Comparison of ENCODE assay signal across 10 cellular contexts in the genomic region with DNA sequence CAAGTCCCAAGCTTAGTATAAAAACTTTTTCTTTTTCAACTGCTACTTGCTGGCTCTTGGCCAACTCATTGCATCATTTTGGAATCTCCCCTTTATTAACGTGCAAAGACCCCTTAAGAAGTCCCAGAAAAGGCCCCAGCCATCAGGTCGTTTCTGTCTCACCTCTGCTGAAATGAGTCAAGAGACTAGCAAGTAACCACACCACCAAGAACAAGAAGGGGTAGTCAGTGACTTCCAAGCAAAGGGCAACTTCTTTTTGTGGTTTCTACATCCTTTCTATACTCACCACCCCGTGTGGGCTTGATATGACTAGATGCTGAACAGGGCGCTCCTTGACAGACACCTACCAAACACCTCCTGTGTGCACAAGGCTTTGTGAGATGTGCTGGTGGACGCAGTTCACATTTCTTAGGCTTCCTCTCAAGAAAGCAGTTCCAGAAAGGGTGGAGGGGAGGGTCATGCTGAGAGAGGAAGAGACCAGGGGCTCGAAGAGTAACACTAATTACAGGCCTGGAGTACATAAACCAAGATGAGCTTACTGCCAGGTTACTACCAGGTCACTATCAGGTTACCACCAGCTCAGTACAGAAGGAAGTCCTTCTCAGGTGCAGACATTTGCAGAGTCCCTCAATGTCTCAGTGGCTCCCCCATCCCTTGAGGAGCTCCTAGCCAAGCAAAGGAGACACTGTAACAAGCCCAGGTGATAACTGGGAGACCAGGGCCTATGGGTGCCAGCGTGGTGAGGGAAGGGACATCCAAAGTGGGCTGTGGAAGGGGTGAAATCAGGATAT. TPM values are rescaled to one million over a fixed set of nuclear protein-coding genes. Genes with fewer than 3 reads are reported as not detected.
DNase-seq lines count a peak whose midpoint lies in the region; ATAC-seq and TF ChIP-seq lines count a peak whose summit lies in the region.
"Had no signal": no experiment of that assay in that cellular context is flagged by ENCODE, and none has a peak within 500 bp of the region (broad histone marks: within the 10 kb centered on the region; RNA-seq: fewer than 3 reads in every experiment).

No MANE protein-coding gene starts in this region.

- peak; percentile 85 for ATAC-seq in HG03139 (IDR thresholded peaks at IDR 0.05; ENCODE audit: unreplicated experiment)

- no peaks in the 10 kb centered on the region for H3K36me3 Mint-ChIP-seq in stimulated activated naive CD8-positive, alpha-beta T cell treated with anti-CD3 and anti-CD28 coated beads, Interleukin-15, Interleukin-2, amounts not matched to agents 100 ng/mL and 50 ng/mL, for 24 hours (ENCODE audit: low read depth)

- H3K9me3 ChIP-seq in sigmoid colon (no peaks in the 10 kb centered on the region), vagina (no peaks in the 10 kb centered on the region)

- TF ChIP-seq POLR2A in sigmoid colon (IDR thresholded peaks at IDR 0.05): no peak
- no peak for TF ChIP-seq POLR2A in vagina (IDR thresholded peaks at IDR 0.05)

- no peaks in the 10 kb centered on the region for H3K27me3 ChIP-seq in sigmoid colon
- no peaks in the 10 kb centered on the region for H3K27me3 ChIP-seq in vagina

- no peak overlapping the region for H3K4me3 ChIP-seq in sigmoid colon
- no peak overlapping the region for H3K4me3 ChIP-seq in vagina

- peaks cover 72% of the 10 kb centered on the region for H3K4me1 Mint-ChIP-seq in stimulated activated naive CD8-positive, alpha-beta T cell treated with anti-CD3 and anti-CD28 coated beads, Interleukin-15, Interleukin-2, amounts not matched to agents 100 ng/mL and 50 ng/mL, for 24 hours (ENCODE audit: low read depth)
- H3K4me1 Mint-ChIP-seq: nephron had no signal

- peak overlapping the region; percentile 92 for H3K27ac Mint-ChIP-seq in stimulated activated naive CD8-positive, alpha-beta T cell treated with anti-CD3 and anti-CD28 coated beads, Interleukin-15, Interleukin-2, amounts not matched to agents 100 ng/mL and 50 ng/mL, for 24 hours
- H3K27ac Mint-ChIP-seq: nephron had no signal

- intact Hi-C loops in sigmoid colon (cut with DNase I) (no loop called here), vagina (cut with DNase I) (no loop called here)

- peak overlapping the region; percentile 18 for H3K4me3 Mint-ChIP-seq in stimulated activated naive CD8-positive, alpha-beta T cell treated with anti-CD3 and anti-CD28 coated beads, Interleukin-15, Interleukin-2, amounts not matched to agents 100 ng/mL and 50 ng/mL, for 24 hours
- H3K4me3 Mint-ChIP-seq: nephron had no signal

- TF ChIP-seq EP300 in sigmoid colon (IDR thresholded peaks at IDR 0.05): no peak

- peaks cover 3% of the 10 kb centered on the region for H3K9me3 Mint-ChIP-seq in stimulated activated naive CD8-positive, alpha-beta T cell treated with anti-CD3 and anti-CD28 coated beads, Interleukin-15, Interleukin-2, amounts not matched to agents 100 ng/mL and 50 ng/mL, for 24 hours

- no peak for TF ChIP-seq CTCF in sigmoid colon (IDR thresholded peaks at IDR 0.05)
- no peak for TF ChIP-seq CTCF in vagina (IDR thresholded peaks at IDR 0.05)

- H3K4me1 ChIP-seq in sigmoid colon (no peaks in the 10 kb centered on the region), vagina (no peaks in the 10 kb centered on the region)

- DNase-seq in activated T-cell treated with anti-CD3 and anti-CD28 coated beads for 24 hours (ENCODE audit: low read depth) (peak; percentile 35), sigmoid colon (no peak), vagina (ENCODE audit: extremely low spot score in 2 of 2) (no peak), NCI-H2107 treated with DMSO at 0.1 percent for 48 hours (lab: John Stamatoyannopoulos, UW; ENCODE audit: unreplicated experiment) (no peak)
- no peak for DNase-seq in activated T-cell treated with anti-CD3 and anti-CD28 coated beads, Interleukin-2, amount 50 U/mL, for 1 hour
- peak; percentile 48 for DNase-seq in activated CD8-positive, alpha-beta memory T cell treated with anti-CD3 and anti-CD28 coated beads, Interleukin-2, amount 50 U/mL, for 4 hours
- DNase-seq: NCI-H1436 treated with DMSO at 0.1 percent for 48 hours had no signal

- H3K27me3 Mint-ChIP-seq in stimulated activated naive CD8-positive, alpha-beta T cell treated with anti-CD3 and anti-CD28 coated beads, Interleukin-15, Interleukin-2, amounts not matched to agents 100 ng/mL and 50 ng/mL, for 24 hours: peaks cover 4% of the 10 kb centered on the region

- H3K27ac ChIP-seq in sigmoid colon (no peak overlapping the region), vagina (no peak overlapping the region)

- WGBS in sigmoid colon, 2 donors: 44 to 59% methylated on average over 7 of the region's 7 CpGs

- H3K36me3 ChIP-seq in sigmoid colon: no peaks in the 10 kb centered on the region
- H3K36me3 ChIP-seq in vagina: no peaks in the 10 kb centered on the region

RNA-seq across cellular contexts. Expression of a gene that starts 19.3 kb away (rescaled TPM):
- total RNA-seq in sigmoid colon (1 to 10 TPM in 3 of 4 donors, under 1 TPM in 1; 0.49 to 3.9 (median 1.8) TPM), vagina (5.2 TPM)
- 1 to 10 TPM in 1 of 3 donors, not detected in 2; 1.8 TPM for polyA plus RNA-seq in sigmoid colon

Comparison
In these comparisons a context has a peak if more than half of its experiments do, and no peak if none do; other contexts are left out.
1. DNase-seq: peak in activated T-cell treated with anti-CD3 and anti-CD28 coated beads for 24 hours (single experiment) and activated CD8-positive, alpha-beta memory T cell treated with anti-CD3 and anti-CD28 coated beads, Interleukin-2, amount 50 U/mL, for 4 hours (single experiment); none in activated T-cell treated with anti-CD3 and anti-CD28 coated beads, Interleukin-2, amount 50 U/mL, for 1 hour (single experiment), sigmoid colon (single experiment), vagina (0 of 2) and NCI-H2107 treated with DMSO at 0.1 percent for 48 hours (single experiment).